ENCODE assay signal across 18 cellular contexts in the genomic region with DNA sequence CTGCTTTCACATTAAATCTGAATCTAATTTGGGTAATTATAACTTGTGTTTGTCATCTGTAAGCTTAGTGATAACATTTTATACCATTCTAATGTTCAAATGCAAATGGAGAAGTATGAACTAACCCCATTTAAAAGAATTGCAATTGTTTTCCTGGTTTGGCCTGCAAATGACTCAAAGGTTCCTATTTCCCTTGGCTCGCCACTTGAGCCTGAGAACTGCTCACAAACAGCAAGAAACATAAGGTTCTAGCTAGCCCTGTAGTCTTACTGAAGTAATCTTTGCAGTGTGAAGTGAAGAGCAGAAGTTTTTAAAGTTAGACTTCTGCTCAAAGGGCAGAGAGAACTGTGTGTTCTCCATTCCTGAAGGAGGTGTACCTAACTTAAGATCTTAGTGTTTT. TPM values are rescaled to one million over a fixed set of nuclear protein-coding genes. Genes with fewer than 3 reads are reported as not detected.
DNase-seq lines count a peak whose midpoint lies in the region; TF ChIP-seq lines count a peak whose summit lies in the region.
"Had no signal": no experiment of that assay in that cellular context is flagged by ENCODE, and none has a peak within 500 bp of the region (broad histone marks: within the 10 kb centered on the region; RNA-seq: fewer than 3 reads in every experiment).

No MANE protein-coding gene starts in this region.

- H3K4me3 ChIP-seq in GM23248 (no peak overlapping the region), choroid plexus epithelial cell (ENCODE audit: low read depth, low read length) (no peak overlapping the region)

- in situ Hi-C loops in GM23248 (cut with MboI): no loop called here

- H3K36me3 ChIP-seq in GM23248 (ENCODE audit: low read depth): no peaks in the 10 kb centered on the region; the same call in 1 of the 2 replicates

- H3K9me3 ChIP-seq in GM23248 (ENCODE audit: low read depth): no peaks in the 10 kb centered on the region

- H3K9ac ChIP-seq in GM23248: no peak overlapping the region

- TF ChIP-seq CTCF in choroid plexus epithelial cell (conservative IDR thresholded peaks at IDR 0.05; ENCODE audit: low read depth, low read length): no peak
- TF ChIP-seq CTCF in osteocyte (IDR thresholded peaks at IDR 0.05): no peak

- H4K20me1 ChIP-seq in GM23248 (ENCODE audit: insufficient read depth): no peaks in the 10 kb centered on the region

- no peak overlapping the region for H3K4me2 ChIP-seq in GM23248 (ENCODE audit: unreplicated experiment)

- no peaks in the 10 kb centered on the region for H3K27me3 Mint-ChIP-seq in activated T-helper 1 cell treated with anti-CD3 and anti-CD28 coated beads, Interleukin-12 subunit alpha, Interleukin-12 subunit beta, Interleukin-2, Interleukin-4 antibody, amounts not matched to agents 30 ng/mL and 10 ng/mL and 1 ng/mL, durations not matched to agents 14 hours and 24 hours and 36 hours (ENCODE audit: insufficient read depth)
- H3K27me3 Mint-ChIP-seq in osteocyte (ENCODE audit: unreplicated experiment): no peaks in the 10 kb centered on the region
- H3K27me3 Mint-ChIP-seq: B cell; CD4-positive, alpha-beta T cell had no signal

- H3K4me3 Mint-ChIP-seq in activated T-helper 1 cell treated with anti-CD3 and anti-CD28 coated beads, Interleukin-12 subunit alpha, Interleukin-12 subunit beta, Interleukin-2, Interleukin-4 antibody, amounts not matched to agents 30 ng/mL and 10 ng/mL and 1 ng/mL, durations not matched to agents 14 hours and 24 hours and 36 hours: no peak overlapping the region
- H3K4me3 Mint-ChIP-seq in osteocyte (ENCODE audit: unreplicated experiment): no peak overlapping the region
- H3K4me3 Mint-ChIP-seq: B cell; CD4-positive, alpha-beta T cell had no signal

- no peak overlapping the region for H2AFZ ChIP-seq in GM23248

- no peaks in the 10 kb centered on the region for H3F3A ChIP-seq in GM23248 (ENCODE audit: insufficient read depth)

- H3K27me3 ChIP-seq in GM23248 (replicated peaks; ENCODE audit: insufficient read depth): no peaks in the 10 kb centered on the region

- peaks cover 5% of the 10 kb centered on the region; the same call in 1 of the 2 replicates for H3K4me1 ChIP-seq in GM23248 (ENCODE audit: insufficient read depth)

- DNase-seq in GM23248 (peak; percentile 1), choroid plexus epithelial cell (ENCODE audit: low read depth) (peak; percentile 56), osteocyte (ENCODE audit: extremely low spot score, unreplicated experiment) (no peak), posterior vena cava (ENCODE audit: low spot score) (no peak), NCI-H2227 (lab: John Stamatoyannopoulos, UW; ENCODE audit: unreplicated experiment) (no peak), NCI-H2081 (lab: John Stamatoyannopoulos, UW) (no peak), kidney tubule cell (ENCODE audit: low spot score) (no peak)
- no peak for DNase-seq in activated T-helper 1 cell treated with anti-CD3 and anti-CD28 coated beads, Interleukin-12 subunit alpha, Interleukin-12 subunit beta, Interleukin-2, Interleukin-4 antibody, amounts not matched to agents 30 ng/mL and 10 ng/mL and 1 ng/mL, durations not matched to agents 14 hours and 24 hours and 36 hours (ENCODE audit: low spot score)
- DNase-seq: ACHN; CD4-positive, alpha-beta T cell; DMS79; GDM1; Kasumi-1; NCI-H1417 treated with DMSO at 0.1 percent for 48 hours; NCI-H2081 treated with DMSO at 0.1 percent for 48 hours; NCI-H226; NCI-H526 had no signal

- no peaks in the 10 kb centered on the region for H3K9me2 ChIP-seq in GM23248 (ENCODE audit: insufficient read depth)

- no peaks in the 10 kb centered on the region for H3K79me2 ChIP-seq in GM23248 (ENCODE audit: insufficient read depth)

- WGBS in GM23248 (ENCODE audit: low coverage in 1 of 2, low lambda C conversion rate in 2 of 2, missing lambda C conversion rate in 2 of 2), 2 experiments: 100% methylated on average over 1 of the region's 1 CpG

- peak overlapping the region; percentile 18 for H3K27ac Mint-ChIP-seq in activated T-helper 1 cell treated with anti-CD3 and anti-CD28 coated beads, Interleukin-12 subunit alpha, Interleukin-12 subunit beta, Interleukin-2, Interleukin-4 antibody, amounts not matched to agents 30 ng/mL and 10 ng/mL and 1 ng/mL, durations not matched to agents 14 hours and 24 hours and 36 hours
- peak overlapping the region; percentile 44 for H3K27ac Mint-ChIP-seq in osteocyte (ENCODE audit: unreplicated experiment)
- H3K27ac Mint-ChIP-seq: B cell; CD4-positive, alpha-beta T cell had no signal

- no peaks in the 10 kb centered on the region for H3K4me1 Mint-ChIP-seq in activated T-helper 1 cell treated with anti-CD3 and anti-CD28 coated beads, Interleukin-12 subunit alpha, Interleukin-12 subunit beta, Interleukin-2, Interleukin-4 antibody, amounts not matched to agents 30 ng/mL and 10 ng/mL and 1 ng/mL, durations not matched to agents 14 hours and 24 hours and 36 hours (ENCODE audit: low read depth)
- H3K4me1 Mint-ChIP-seq in osteocyte (ENCODE audit: unreplicated experiment): peaks cover 40% of the 10 kb centered on the region
- H3K4me1 Mint-ChIP-seq: B cell had no signal

- H3K9me3 Mint-ChIP-seq in activated T-helper 1 cell treated with anti-CD3 and anti-CD28 coated beads, Interleukin-12 subunit alpha, Interleukin-12 subunit beta, Interleukin-2, Interleukin-4 antibody, amounts not matched to agents 30 ng/mL and 10 ng/mL and 1 ng/mL, durations not matched to agents 14 hours and 24 hours and 36 hours: no peaks in the 10 kb centered on the region
- H3K9me3 Mint-ChIP-seq in osteocyte (ENCODE audit: unreplicated experiment): peaks cover 3% of the 10 kb centered on the region
- H3K9me3 Mint-ChIP-seq: CD4-positive, alpha-beta T cell had no signal

- peaks cover 27% of the 10 kb centered on the region for H3K36me3 Mint-ChIP-seq in activated T-helper 1 cell treated with anti-CD3 and anti-CD28 coated beads, Interleukin-12 subunit alpha, Interleukin-12 subunit beta, Interleukin-2, Interleukin-4 antibody, amounts not matched to agents 30 ng/mL and 10 ng/mL and 1 ng/mL, durations not matched to agents 14 hours and 24 hours and 36 hours (ENCODE audit: low read depth)
- H3K36me3 Mint-ChIP-seq in osteocyte (ENCODE audit: unreplicated experiment): peaks cover 6% of the 10 kb centered on the region

- no peak overlapping the region for H3K27ac ChIP-seq in GM23248

- intact Hi-C loops in activated T-helper 1 cell treated with anti-CD3 and anti-CD28 coated beads, Interleukin-12 subunit alpha, Interleukin-12 subunit beta, Interleukin-2, Interleukin-4 antibody, amounts not matched to agents 30 ng/mL and 10 ng/mL and 1 ng/mL, durations not matched to agents 14 hours and 24 hours and 36 hours (cut with micrococcal nuclease): no loop called here
- intact Hi-C loops in posterior vena cava (cut with DNase I): no loop called here

RNA-seq across cellular contexts. Expression of gene UPRT, which starts 27.2 kb away (rescaled TPM):
- 12.8 and 14.2 TPM in 2 replicates for total RNA-seq in GM23248 (2014; rRNA removed; shearing (Covaris generic))
- polyA plus RNA-seq in GM23248 (2016; fragmentation: Nextera tagmentation; extraction: Ambion mirVana): 10.9 and 12.2 TPM in 2 replicates
- total RNA-seq in activated T-helper 1 cell treated with anti-CD3 and anti-CD28 coated beads, Interleukin-12 subunit alpha, Interleukin-12 subunit beta, Interleukin-2, Interleukin-4 antibody, amounts not matched to agents 30 ng/mL and 10 ng/mL and 1 ng/mL, durations not matched to agents 14 hours and 24 hours and 36 hours: 24.1 and 24.8 TPM in 2 replicates
- total RNA-seq in osteocyte (11.3 and 13.7 TPM in 2 replicates), posterior vena cava (10 to 100 TPM; 11.3 to 12.8 TPM)

Comparison
In these comparisons a context has a peak if more than half of its experiments do, and no peak if none do; other contexts are left out.
1. DNase-seq: peak in GM23248 (single experiment) and choroid plexus epithelial cell (single experiment); none in activated T-helper 1 cell treated with anti-CD3 and anti-CD28 coated beads, Interleukin-12 subunit alpha, Interleukin-12 subunit beta, Interleukin-2, Interleukin-4 antibody, amounts not matched to agents 30 ng/mL and 10 ng/mL and 1 ng/mL, durations not matched to agents 14 hours and 24 hours and 36 hours (single experiment), osteocyte (single experiment), posterior vena cava (single experiment), NCI-H2227 (single experiment), NCI-H2081 (0 of 2) and kidney tubule cell (single experiment).